Comparison of ENCODE assay signal across 1 cellular context in the genomic region with DNA sequence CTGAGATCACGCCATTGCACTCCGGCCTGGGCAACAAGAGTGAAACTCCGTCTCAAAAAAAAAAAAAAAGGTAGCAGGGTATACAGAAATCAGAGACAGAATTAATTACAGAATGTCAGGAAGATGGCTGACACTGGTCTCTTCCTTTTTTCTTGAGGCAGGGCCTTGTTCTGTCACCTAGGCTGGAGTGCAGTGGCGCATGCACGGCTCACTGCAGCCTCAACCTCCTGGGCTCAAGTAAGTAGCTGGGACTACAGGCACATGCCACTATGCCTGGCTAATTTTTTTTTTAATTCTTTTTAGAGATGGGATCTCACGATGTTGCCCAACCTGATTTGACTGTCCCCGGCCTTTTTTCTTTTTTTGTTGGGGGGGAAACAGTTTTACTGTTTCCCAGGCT.
TF ChIP-seq lines count a peak whose summit lies in the region.

No MANE protein-coding gene starts in this region.

TF ChIP-seq in IMR-90, 13 proteins besides CTCF, POLR2A, EP300 and RAD21:
- TF ChIP-seq CEBPB (IDR thresholded peaks at IDR 0.05; ENCODE audit: low read depth, low read length) (no peak), FOS (IDR thresholded peaks at IDR 0.05; ENCODE audit: low read depth, low read length) (no peak), MXI1 (IDR thresholded peaks at IDR 0.05; ENCODE audit: borderline replicate concordance, low read depth, low read length) (no peak), MAFK (IDR thresholded peaks at IDR 0.05; ENCODE audit: low read depth, low read length) (no peak), NFE2L2 (IDR thresholded peaks at IDR 0.05; ENCODE audit: low read depth, low read length) (no peak), SMC3 (IDR thresholded peaks at IDR 0.05; ENCODE audit: low read depth, low read length) (no peak), MAZ (IDR thresholded peaks at IDR 0.05; ENCODE audit: borderline replicate concordance, low read depth, low read length) (no peak), CHD1 (IDR thresholded peaks at IDR 0.05; ENCODE audit: low read depth, low read length) (no peak), RFX5 (IDR thresholded peaks at IDR 0.05; ENCODE audit: low read depth, low read length) (no peak), RCOR1 (IDR thresholded peaks at IDR 0.05; ENCODE audit: insufficient replicate concordance, low read length) (no peak), BHLHE40 (IDR thresholded peaks at IDR 0.05; ENCODE audit: low read depth, low read length) (no peak)
- TF ChIP-seq, protein P1, sequence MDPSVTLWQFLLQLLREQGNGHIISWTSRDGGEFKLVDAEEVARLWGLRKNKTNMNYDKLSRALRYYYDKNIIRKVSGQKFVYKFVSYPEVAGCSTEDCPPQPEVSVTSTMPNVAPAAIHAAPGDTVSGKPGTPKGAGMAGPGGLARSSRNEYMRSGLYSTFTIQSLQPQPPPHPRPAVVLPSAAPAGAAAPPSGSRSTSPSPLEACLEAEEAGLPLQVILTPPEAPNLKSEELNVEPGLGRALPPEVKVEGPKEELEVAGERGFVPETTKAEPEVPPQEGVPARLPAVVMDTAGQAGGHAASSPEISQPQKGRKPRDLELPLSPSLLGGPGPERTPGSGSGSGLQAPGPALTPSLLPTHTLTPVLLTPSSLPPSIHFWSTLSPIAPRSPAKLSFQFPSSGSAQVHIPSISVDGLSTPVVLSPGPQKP (IDR thresholded peaks at IDR 0.05; ENCODE audit: borderline replicate concordance, low read depth, low read length), result no peak
- TF ChIP-seq, protein P2, sequence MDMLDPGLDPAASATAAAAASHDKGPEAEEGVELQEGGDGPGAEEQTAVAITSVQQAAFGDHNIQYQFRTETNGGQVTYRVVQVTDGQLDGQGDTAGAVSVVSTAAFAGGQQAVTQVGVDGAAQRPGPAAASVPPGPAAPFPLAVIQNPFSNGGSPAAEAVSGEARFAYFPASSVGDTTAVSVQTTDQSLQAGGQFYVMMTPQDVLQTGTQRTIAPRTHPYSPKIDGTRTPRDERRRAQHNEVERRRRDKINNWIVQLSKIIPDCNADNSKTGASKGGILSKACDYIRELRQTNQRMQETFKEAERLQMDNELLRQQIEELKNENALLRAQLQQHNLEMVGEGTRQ (IDR thresholded peaks at IDR 0.05; ENCODE audit: low read depth, low read length), result no peak
